ENCODE assay signal across 20 cellular contexts in genomic region chr1:179831225-179831624, GRCh38. TPM values are rescaled to one million over a fixed set of nuclear protein-coding genes. Genes with fewer than 3 reads are reported as not detected.
A peak's percentile ranks its signal among the peaks of the same experiment; 100 is the strongest.
DNase-seq lines count a peak whose midpoint lies in the region; ATAC-seq and TF ChIP-seq lines count a peak whose summit lies in the region.
"Had no signal": no experiment of that assay in that cellular context is flagged by ENCODE, and none has a peak within 500 bp of the region (broad histone marks: within the 10 kb centered on the region; RNA-seq: fewer than 3 reads in every experiment).

No MANE protein-coding gene starts in this region.

- H3K4me3 Mint-ChIP-seq in activated naive CD8-positive, alpha-beta T cell = peak overlapping the region; percentile 15
- H3K4me3 Mint-ChIP-seq in activated naive CD8-positive, alpha-beta T cell treated with anti-CD3 and anti-CD28 coated beads for 36 hours = no peak overlapping the region
- H3K4me3 Mint-ChIP-seq in T-helper 17 cell = peak overlapping the region; percentile 72

- peaks cover 20% of the 10 kb centered on the region for H3K4me1 Mint-ChIP-seq in activated naive CD8-positive, alpha-beta T cell (ENCODE audit: low read depth)
- peaks cover 16% of the 10 kb centered on the region for H3K4me1 Mint-ChIP-seq in activated naive CD8-positive, alpha-beta T cell treated with anti-CD3 and anti-CD28 coated beads for 36 hours
- H3K4me1 Mint-ChIP-seq in T-helper 17 cell = peaks cover 24% of the 10 kb centered on the region

- peak overlapping the region; percentile 10 for H3K27ac Mint-ChIP-seq in activated naive CD8-positive, alpha-beta T cell
- H3K27ac Mint-ChIP-seq in activated naive CD8-positive, alpha-beta T cell treated with anti-CD3 and anti-CD28 coated beads for 36 hours = no peak overlapping the region
- H3K27ac Mint-ChIP-seq in T-helper 17 cell = peak overlapping the region; percentile 84

- H3K9me3 Mint-ChIP-seq in activated naive CD8-positive, alpha-beta T cell (ENCODE audit: low read depth) = no peaks in the 10 kb centered on the region
- H3K9me3 Mint-ChIP-seq in activated naive CD8-positive, alpha-beta T cell treated with anti-CD3 and anti-CD28 coated beads for 36 hours = no peaks in the 10 kb centered on the region

- TF ChIP-seq CTCF in upper lobe of right lung (IDR thresholded peaks at IDR 0.05) = no peak

- H3K4me1 ChIP-seq in upper lobe of right lung = no peaks in the 10 kb centered on the region
- H3K4me1 ChIP-seq: breast epithelium, gastrocnemius medialis, pancreas had no signal

- no peak overlapping the region for H3K27ac ChIP-seq in upper lobe of right lung
- H3K27ac ChIP-seq: 22Rv1, BLaER1, breast epithelium, gastrocnemius medialis, pancreas, tibial nerve had no signal

- H3K36me3 ChIP-seq in upper lobe of right lung = no peaks in the 10 kb centered on the region
- H3K36me3 ChIP-seq: BLaER1, breast epithelium, pancreas had no signal

- peaks cover 4% of the 10 kb centered on the region for H3K36me3 Mint-ChIP-seq in activated naive CD8-positive, alpha-beta T cell
- H3K36me3 Mint-ChIP-seq in activated naive CD8-positive, alpha-beta T cell treated with anti-CD3 and anti-CD28 coated beads for 36 hours = peaks cover 1% of the 10 kb centered on the region
- peaks cover 2% of the 10 kb centered on the region for H3K36me3 Mint-ChIP-seq in T-helper 17 cell (ENCODE audit: low read depth)

- intact Hi-C loops in upper lobe of right lung (cut with DNase I) = no loop called here

- no peaks in the 10 kb centered on the region for H3K27me3 ChIP-seq in upper lobe of right lung
- H3K27me3 ChIP-seq: BLaER1, breast epithelium, gastrocnemius medialis, pancreas, tibial nerve had no signal

- DNase-seq in DMS153 (lab: John Stamatoyannopoulos, UW) (peak; percentile 54), DMS153 treated with DMSO at 0.1 percent for 48 hours (lab: John Stamatoyannopoulos, UW; ENCODE audit: unreplicated experiment) (no peak), T-helper 17 cell (no peak), upper lobe of right lung (no peak), NCI-H524 (lab: John Stamatoyannopoulos, UW) (no peak)
- DNase-seq in activated naive CD8-positive, alpha-beta T cell treated with anti-CD3 and anti-CD28 coated beads for 36 hours = no peak
- DNase-seq: activated CD8-positive, alpha-beta memory T cell treated with anti-CD3 and anti-CD28 coated beads for 24 hours; dermis blood vessel endothelial cell; EL; gastrocnemius medialis; left ventricle myocardium superior; pancreas; stimulated activated CD4-positive, alpha-beta T cell treated with anti-CD3 and anti-CD28 coated beads, Interleukin-4, amount 100 ng/mL, for 1 hour had no signal

- no peak overlapping the region for H3K4me3 ChIP-seq in upper lobe of right lung
- H3K4me3 ChIP-seq: BLaER1, breast epithelium, gastrocnemius medialis, pancreas, tibial nerve had no signal

- no peaks in the 10 kb centered on the region for H3K9me3 ChIP-seq in T-helper 17 cell (ENCODE audit: control insufficient read depth, low read length, poor library complexity, severe bottlenecking)
- no peaks in the 10 kb centered on the region for H3K9me3 ChIP-seq in upper lobe of right lung
- H3K9me3 ChIP-seq: BLaER1, breast epithelium, gastrocnemius medialis, pancreas, tibial nerve had no signal

- ATAC-seq in T-helper 17 cell = no peak
- ATAC-seq in upper lobe of right lung = peak; percentile 68
- no peak for ATAC-seq in HG02870 (IDR thresholded peaks at IDR 0.05; ENCODE audit: unreplicated experiment)
- ATAC-seq: gastrocnemius medialis, HepG2, left ventricle myocardium superior, pancreas had no signal

- no peaks in the 10 kb centered on the region for H3K27me3 Mint-ChIP-seq in activated naive CD8-positive, alpha-beta T cell
- no peaks in the 10 kb centered on the region for H3K27me3 Mint-ChIP-seq in activated naive CD8-positive, alpha-beta T cell treated with anti-CD3 and anti-CD28 coated beads for 36 hours
- peaks cover 10% of the 10 kb centered on the region for H3K27me3 Mint-ChIP-seq in T-helper 17 cell

RNA-seq across cellular contexts. Expression of gene TOR1AIP2, which starts 46.4 kb away (rescaled TPM):
- total RNA-seq in activated naive CD8-positive, alpha-beta T cell treated with anti-CD3 and anti-CD28 coated beads for 36 hours = 10 to 100 TPM; 57.1 to 59.0 TPM
- total RNA-seq in T-helper 17 cell = 10 to 100 TPM; 64.0 to 70.9 TPM
- total RNA-seq in upper lobe of right lung = 88.5 TPM

RNA-seq across cellular contexts. Expression of gene TOR1AIP1, which starts 50.9 kb away (rescaled TPM):
- 10 to 100 TPM; 54.6 to 56.5 TPM for total RNA-seq in activated naive CD8-positive, alpha-beta T cell treated with anti-CD3 and anti-CD28 coated beads for 36 hours
- total RNA-seq in T-helper 17 cell (10 to 100 TPM; 65.1 to 87.6 TPM), upper lobe of right lung (68.8 TPM)
